8 cellular contexts compared by ENCODE assay signal in the genomic region with DNA sequence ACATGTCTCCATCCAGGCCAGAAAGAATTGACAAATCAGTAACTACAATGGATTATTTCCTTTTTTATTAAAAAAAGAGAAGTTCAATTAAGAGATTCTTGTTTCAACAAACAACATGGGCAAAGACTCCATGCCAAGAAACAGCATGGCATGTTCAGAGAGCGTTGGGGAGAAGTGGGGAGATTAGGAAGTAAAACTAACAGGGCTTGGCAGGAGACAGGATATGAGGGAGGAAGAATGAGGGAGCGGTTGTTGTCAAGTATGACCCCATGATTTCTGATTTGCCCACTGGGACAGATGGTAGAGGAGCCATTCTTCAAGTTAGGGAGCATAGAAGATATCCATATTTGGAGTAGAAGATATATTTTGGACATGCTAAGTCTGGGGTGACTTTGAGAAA.
"Had no signal": no experiment of that assay in that cellular context is flagged by ENCODE, and none has a peak within 500 bp of the region (broad histone marks: within the 10 kb centered on the region; RNA-seq: fewer than 3 reads in every experiment).

No MANE protein-coding gene starts in this region.

- H3K4me3 ChIP-seq: GM23248, HAP-1 had no signal

- ATAC-seq: HCT116, HepG2 had no signal

- H3K27ac ChIP-seq: GM23248, HL-60 had no signal

- DNase-seq: GM23248, GOT3, H7, HFFc6 had no signal

- H3K9ac ChIP-seq: GM23248 had no signal

- H3K36me3 ChIP-seq: HAP-1 had no signal

- H3K9me3 ChIP-seq: HAP-1 had no signal
